In the genomic region with DNA sequence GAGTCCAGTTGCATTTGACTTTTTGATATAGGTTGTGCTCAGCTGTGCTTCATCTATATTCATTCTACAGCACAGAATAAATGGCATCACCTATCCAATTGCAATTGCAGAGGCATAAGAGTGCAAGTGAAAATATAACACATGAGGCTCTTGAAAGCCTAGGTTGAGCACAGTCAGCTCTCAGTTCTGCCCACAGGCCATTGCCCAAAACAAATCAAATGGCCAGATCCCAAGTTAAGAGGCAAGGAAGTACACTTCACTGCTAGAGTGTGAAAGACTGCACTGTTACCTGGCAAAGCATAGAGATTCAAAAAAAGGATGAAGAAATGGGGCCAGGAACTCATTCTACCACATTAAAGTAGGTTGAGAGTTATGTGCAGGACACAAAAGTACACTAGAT, we compare ENCODE assay signal across 27 cellular contexts.
DNase-seq lines count a peak whose midpoint lies in the region; ATAC-seq and TF ChIP-seq lines count a peak whose summit lies in the region.
"Had no signal": no experiment of that assay in that cellular context is flagged by ENCODE, and none has a peak within 500 bp of the region (broad histone marks: within the 10 kb centered on the region; RNA-seq: fewer than 3 reads in every experiment).

No MANE protein-coding gene starts in this region.

- ATAC-seq in GM18499 (IDR thresholded peaks at IDR 0.05; ENCODE audit: insufficient read depth, unreplicated experiment): peak; percentile 74
- ATAC-seq in GM19452 (IDR thresholded peaks at IDR 0.05; ENCODE audit: unreplicated experiment): peak; percentile 61
- ATAC-seq in HG02610 (IDR thresholded peaks at IDR 0.05; ENCODE audit: unreplicated experiment): peak; percentile 59
- peak; percentile 81 for ATAC-seq in HG03571 (IDR thresholded peaks at IDR 0.05; ENCODE audit: unreplicated experiment)
- ATAC-seq: activated CD4-positive, CD25-positive, alpha-beta regulatory T cell treated with anti-CD3 and anti-CD28 coated beads, Interleukin-2, amount 50 U/mL, for 24 hours; CD8-positive, alpha-beta T cell; left lobe of liver; psoas muscle; stimulated activated naive CD8-positive, alpha-beta T cell treated with anti-CD3 and anti-CD28 coated beads, Interleukin-15, amount 100 ng/mL, for 72 hours; T-cell had no signal

- no peak for TF ChIP-seq CTCF in GM10266 (IDR thresholded peaks at IDR 0.05; ENCODE audit: control insufficient read depth, insufficient read depth, low read depth, missing control alignments)

- DNase-seq in DMS53 treated with DMSO at 0.1 percent for 48 hours (lab: John Stamatoyannopoulos, UW; ENCODE audit: unreplicated experiment): no peak
- DNase-seq in RKO (ENCODE audit: low spot score): no peak
- no peak for DNase-seq in GM10266 (ENCODE audit: extremely low spot score)
- no peak for DNase-seq in superior temporal gyrus (ENCODE audit: extremely low spot score)
- DNase-seq: activated CD4-positive, alpha-beta memory T cell treated with anti-CD3 and anti-CD28 coated beads for 36 hours; activated CD8-positive, alpha-beta memory T cell treated with anti-CD3 and anti-CD28 coated beads, Interleukin-2, amount 50 U/mL, for 48 hours; activated naive CD8-positive, alpha-beta T cell treated with anti-CD3 and anti-CD28 coated beads for 36 hours; CD8-positive, alpha-beta T cell; cortex of kidney; DMS153; endodermal cell; foreskin melanocyte; H9; MV-4-11; NCI-H524 treated with DMSO at 0.1 percent for 48 hours; Peyer's patch; psoas muscle; SJCRH30; stimulated activated naive CD8-positive, alpha-beta T cell treated with anti-CD3 and anti-CD28 coated beads, Interleukin-15, amount 100 ng/mL, for 72 hours; T-cell; transverse colon had no signal
